ENCODE assay signal across 8 cellular contexts in genomic region chr22:39117585-39118191, GRCh38. TPM values are rescaled to one million over a fixed set of nuclear protein-coding genes. Genes with fewer than 3 reads are reported as not detected.
DNase-seq lines count a peak whose midpoint lies in the region; ATAC-seq and TF ChIP-seq lines count a peak whose summit lies in the region.

No MANE protein-coding gene starts in this region.

- ATAC-seq in GM19452 (IDR thresholded peaks at IDR 0.05; ENCODE audit: unreplicated experiment): no peak

- H3K4me3 ChIP-seq in HFF-Myc (replicated peaks; ENCODE audit: low read depth, low read length): no peak overlapping the region

- DNase-seq in Caki2 (ENCODE audit: low read depth): peak; percentile 34
- DNase-seq in HFF-Myc (ENCODE audit: extremely low read depth, low read depth): no peak
- DNase-seq in OCI-M1 (lab: John Stamatoyannopoulos, UW): peak; percentile 82
- DNase-seq in activated T-cell treated with anti-CD3 and anti-CD28 coated beads, Interleukin-2, amount 50 U/mL, for 1 hour: peak; percentile 62
- DNase-seq in fibroblast of peridontal ligament (ENCODE audit: extremely low read depth): peak; percentile 69
- peak; percentile 55 to 71 for DNase-seq in stimulated activated CD4-positive, alpha-beta T cell treated with anti-CD3 and anti-CD28 coated beads, Interleukin-12 subunit alpha, Interleukin-12 subunit beta, amount 100 ng/mL, for 24 hours (ENCODE audit: low read depth in 2 of 2)
- DNase-seq in ecto neural progenitor cell (ENCODE audit: low spot score): no peak

- TF ChIP-seq CTCF in HFF-Myc (IDR thresholded peaks at IDR 0.05; ENCODE audit: low read depth, low read length, missing control alignments): peak; percentile 48

- in situ Hi-C loops in Caki2 (cut with HindIII; ENCODE audit: low pct_unique_long_range_greater_than_20kb, low sequenced_read_pairs): no loop called here

RNA-seq across cellular contexts. Expression of gene APOBEC3H, which starts 20.6 kb away (rescaled TPM):
- 1.9 and 2.0 TPM in 2 replicates for total RNA-seq in Caki2 (2014; rRNA removed; shearing (Covaris generic); ENCODE audit: low replicate concordance)

RNA-seq across cellular contexts. Expression of gene CBX7, which starts 34.8 kb away (rescaled TPM):
- 27.4 and 36.0 TPM in 2 replicates for total RNA-seq in Caki2 (2014; rRNA removed; shearing (Covaris generic); ENCODE audit: low replicate concordance)

RNA-seq across cellular contexts. Expression of gene APOBEC3G, which starts 40.6 kb away (rescaled TPM):
- total RNA-seq in Caki2 (2014; rRNA removed; shearing (Covaris generic); ENCODE audit: low replicate concordance): 14.7 and 15.5 TPM in 2 replicates

Comparison
In these comparisons a context has a peak if more than half of its experiments do, and no peak if none do; other contexts are left out.
1. DNase-seq: peak in Caki2 (single experiment), OCI-M1 (single experiment), activated T-cell treated with anti-CD3 and anti-CD28 coated beads, Interleukin-2, amount 50 U/mL, for 1 hour (single experiment), fibroblast of peridontal ligament (single experiment) and stimulated activated CD4-positive, alpha-beta T cell treated with anti-CD3 and anti-CD28 coated beads, Interleukin-12 subunit alpha, Interleukin-12 subunit beta, amount 100 ng/mL, for 24 hours (2 of 2); none in HFF-Myc (single experiment) and ecto neural progenitor cell (single experiment).